In the genomic region with DNA sequence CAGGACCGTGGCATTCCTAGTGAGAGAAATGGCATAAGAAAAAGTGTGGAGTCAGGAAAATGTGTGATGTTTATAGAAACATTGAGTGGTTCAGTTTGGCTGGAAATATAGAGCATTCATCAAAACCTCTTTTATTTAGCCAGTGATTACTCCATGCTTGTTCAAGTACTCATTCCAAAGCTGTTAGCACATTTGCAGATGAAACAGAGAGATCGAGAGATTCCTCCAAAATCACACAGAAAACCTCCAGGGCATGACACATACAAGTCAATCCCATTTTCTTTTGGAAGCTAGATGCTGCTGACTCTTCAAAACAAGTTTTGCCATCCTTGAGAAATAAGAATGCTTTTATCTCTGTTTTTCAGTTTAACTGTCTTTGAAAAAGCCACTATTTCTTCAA, we compare ENCODE assay signal across 20 cellular contexts. TPM values are rescaled to one million over a fixed set of nuclear protein-coding genes. Genes with fewer than 3 reads are reported as not detected.
A peak's percentile ranks its signal among the peaks of the same experiment; 100 is the strongest.
DNase-seq lines count a peak whose midpoint lies in the region; ATAC-seq, FAIRE-seq and TF ChIP-seq lines count a peak whose summit lies in the region.
"Had no signal": no experiment of that assay in that cellular context is flagged by ENCODE, and none has a peak within 500 bp of the region (broad histone marks: within the 10 kb centered on the region; RNA-seq: fewer than 3 reads in every experiment).

No MANE protein-coding gene starts in this region.

- peaks cover 37% of the 10 kb centered on the region for H3K4me1 Mint-ChIP-seq in progenitor cell of endocrine pancreas (ENCODE audit: low read depth)
- H3K4me1 Mint-ChIP-seq: activated naive CD4-positive, alpha-beta T cell treated with anti-CD3 and anti-CD28 coated beads, Interleukin-2, amount 50 U/mL, for 24 hours had no signal

- no peaks in the 10 kb centered on the region for H3K36me3 Mint-ChIP-seq in progenitor cell of endocrine pancreas (ENCODE audit: insufficient read depth)
- no peaks in the 10 kb centered on the region for H3K36me3 Mint-ChIP-seq in activated naive CD4-positive, alpha-beta T cell treated with anti-CD3 and anti-CD28 coated beads, Interleukin-2, amount 50 U/mL, for 72 hours
- H3K36me3 Mint-ChIP-seq: activated naive CD4-positive, alpha-beta T cell treated with anti-CD3 and anti-CD28 coated beads, Interleukin-2, amount 50 U/mL, for 24 hours had no signal

- H3K9me3 Mint-ChIP-seq in progenitor cell of endocrine pancreas (ENCODE audit: low read depth): no peaks in the 10 kb centered on the region
- H3K9me3 Mint-ChIP-seq in activated naive CD4-positive, alpha-beta T cell treated with anti-CD3 and anti-CD28 coated beads, Interleukin-2, amount 50 U/mL, for 72 hours: no peaks in the 10 kb centered on the region
- H3K9me3 Mint-ChIP-seq: activated naive CD4-positive, alpha-beta T cell treated with anti-CD3 and anti-CD28 coated beads, Interleukin-2, amount 50 U/mL, for 24 hours; GM23338 had no signal

- no peak for DNase-seq in GM18507 (ENCODE audit: extremely low spot score, insufficient read length, low read depth)
- DNase-seq in NCI-H460 (ENCODE audit: extremely low read depth, low read depth): peak; percentile 60
- peak; percentile 20 for DNase-seq in fibroblast of peridontal ligament (ENCODE audit: extremely low read depth)
- no peak for DNase-seq in progenitor cell of endocrine pancreas (ENCODE audit: low spot score, unreplicated experiment)
- DNase-seq in GM10248 (ENCODE audit: extremely low spot score): no peak
- no peak for DNase-seq in activated naive CD4-positive, alpha-beta T cell treated with anti-CD3 and anti-CD28 coated beads, Interleukin-2, amount 50 U/mL, for 72 hours (ENCODE audit: low spot score in 2 of 2)
- no peak for DNase-seq in Ammon's horn (ENCODE audit: low spot score)
- DNase-seq: activated CD4-positive, alpha-beta T cell treated with anti-CD3 and anti-CD28 coated beads for 1 hour; BE2C; hippocampal formation; Kasumi-1; NCI-H2107; NCI-H524; RPMI8226; stimulated activated CD4-positive, alpha-beta T cell treated with anti-CD3 and anti-CD28 coated beads, Interleukin-4, amount 100 ng/mL, for 1 hour; stimulated activated naive CD8-positive, alpha-beta T cell treated with anti-CD3 and anti-CD28 coated beads, Interleukin-15, Interleukin-2, amounts not matched to agents 100 U/mL and 50 U/mL, for 24 hours; T1000; tibial artery had no signal

- TF ChIP-seq CTCF in progenitor cell of endocrine pancreas (IDR thresholded peaks at IDR 0.05; ENCODE audit: unreplicated experiment) (no peak), GM10248 (IDR thresholded peaks at IDR 0.05; ENCODE audit: control extremely low read depth, extremely low read depth, low read depth, missing control alignments) (no peak)

- no peaks in the 10 kb centered on the region for H3K27me3 Mint-ChIP-seq in progenitor cell of endocrine pancreas
- H3K27me3 Mint-ChIP-seq: activated naive CD4-positive, alpha-beta T cell treated with anti-CD3 and anti-CD28 coated beads, Interleukin-2, amount 50 U/mL, for 24 hours had no signal

- CTCF ChIA-PET in GM10248 (lab: Yijun Ruan, JAX): no interaction called here

- no peak overlapping the region for H3K4me3 Mint-ChIP-seq in progenitor cell of endocrine pancreas (ENCODE audit: low read depth)
- H3K4me3 Mint-ChIP-seq: activated naive CD4-positive, alpha-beta T cell treated with anti-CD3 and anti-CD28 coated beads, Interleukin-2, amount 50 U/mL, for 24 hours; GM23338 had no signal

- H3K27ac Mint-ChIP-seq in progenitor cell of endocrine pancreas: peak overlapping the region; percentile 70
- H3K27ac Mint-ChIP-seq in activated naive CD4-positive, alpha-beta T cell treated with anti-CD3 and anti-CD28 coated beads, Interleukin-2, amount 50 U/mL, for 72 hours: no peak overlapping the region
- H3K27ac Mint-ChIP-seq: activated naive CD4-positive, alpha-beta T cell treated with anti-CD3 and anti-CD28 coated beads, Interleukin-2, amount 50 U/mL, for 24 hours; GM23338 had no signal

- POLR2A ChIA-PET in GM10248 (lab: Yijun Ruan, JAX): no interaction called here

- peak; percentile 9 for FAIRE-seq in GM18507 (lab: Jason Lieb, UNC)

- no peak for ATAC-seq in activated naive CD4-positive, alpha-beta T cell treated with anti-CD3 and anti-CD28 coated beads, Interleukin-2, amount 50 U/mL, for 72 hours
- ATAC-seq: GM23338; stimulated activated naive CD8-positive, alpha-beta T cell treated with anti-CD3 and anti-CD28 coated beads, Interleukin-15, Interleukin-2, amounts not matched to agents 100 U/mL and 50 U/mL, for 24 hours had no signal

RNA-seq across cellular contexts. Expression of a gene that starts 11.5 kb away (rescaled TPM):
- 10.5 and 11.8 TPM in 2 replicates for total RNA-seq in NCI-H460 (2014; rRNA removed; shearing (Covaris generic))
- polyA plus RNA-seq in NCI-H460 (2014; cell fraction: nucleus; rRNA removed): 6.2 and 6.3 TPM in 2 replicates
- total RNA-seq in progenitor cell of endocrine pancreas: 12.5 and 13.4 TPM in 2 replicates
- total RNA-seq in activated naive CD4-positive, alpha-beta T cell treated with anti-CD3 and anti-CD28 coated beads, Interleukin-2, amount 50 U/mL, for 72 hours: 1 to 10 TPM; 1.5 to 3.7 TPM

Comparison
In these comparisons a context has a peak if more than half of its experiments do, and no peak if none do; other contexts are left out.
1. DNase-seq: peak in NCI-H460 (single experiment) and fibroblast of peridontal ligament (single experiment); none in GM18507 (single experiment), progenitor cell of endocrine pancreas (single experiment), GM10248 (single experiment), activated naive CD4-positive, alpha-beta T cell treated with anti-CD3 and anti-CD28 coated beads, Interleukin-2, amount 50 U/mL, for 72 hours (0 of 2) and Ammon's horn (single experiment).